Comparison of ENCODE assay signal across 20 cellular contexts in genomic region chr11:67662142-67662805, GRCh38. TPM values are rescaled to one million over a fixed set of nuclear protein-coding genes. Genes with fewer than 3 reads are reported as not detected.
DNase-seq lines count a peak whose midpoint lies in the region; ATAC-seq and TF ChIP-seq lines count a peak whose summit lies in the region.
"Had no signal": no experiment of that assay in that cellular context is flagged by ENCODE, and none has a peak within 500 bp of the region (broad histone marks: within the 10 kb centered on the region; RNA-seq: fewer than 3 reads in every experiment).

No MANE protein-coding gene starts in this region.

- no peak for TF ChIP-seq CTCF in DND-41 (IDR thresholded peaks at IDR 0.05; ENCODE audit: borderline replicate concordance, extremely low read depth, low read length, poor library complexity, severe bottlenecking)
- no peak for TF ChIP-seq CTCF in hepatocyte (IDR thresholded peaks at IDR 0.05; ENCODE audit: poor library complexity)
- no peak for TF ChIP-seq CTCF in ovary (IDR thresholded peaks at IDR 0.05)

- TF ChIP-seq POLR2A in ovary (IDR thresholded peaks at IDR 0.05), result no peak

- H3K9me3 ChIP-seq in DND-41 (ENCODE audit: insufficient read depth, low read length, severe bottlenecking), result no peaks in the 10 kb centered on the region
- no peaks in the 10 kb centered on the region for H3K9me3 ChIP-seq in hepatocyte (ENCODE audit: low read depth)
- H3K9me3 ChIP-seq in ovary, result no peaks in the 10 kb centered on the region
- H3K9me3 ChIP-seq: A549 had no signal

- H3K27me3 ChIP-seq in DND-41 (ENCODE audit: insufficient read depth, low read length, poor library complexity) (no peaks in the 10 kb centered on the region), hepatocyte (no peaks in the 10 kb centered on the region), ovary (no peaks in the 10 kb centered on the region)

- H3K36me3 ChIP-seq in DND-41 (ENCODE audit: insufficient read depth, low read length) (no peaks in the 10 kb centered on the region), hepatocyte (replicated peaks; ENCODE audit: insufficient read depth, low read depth) (no peaks in the 10 kb centered on the region), ovary (no peaks in the 10 kb centered on the region)

- H3K9me2 ChIP-seq in hepatocyte (replicated peaks; ENCODE audit: insufficient read depth), result no peaks in the 10 kb centered on the region

- intact Hi-C loops in posterior vena cava (cut with DNase I) (no loop called here), ovary (cut with DNase I) (no loop called here)

- peaks cover 18% of the 10 kb centered on the region for H3K4me1 ChIP-seq in DND-41 (ENCODE audit: insufficient read depth, low read length)
- no peaks in the 10 kb centered on the region for H3K4me1 ChIP-seq in hepatocyte (ENCODE audit: insufficient read depth)
- no peaks in the 10 kb centered on the region for H3K4me1 ChIP-seq in ovary (ENCODE audit: insufficient read depth)

- H3K4me2 ChIP-seq in DND-41 (ENCODE audit: insufficient read depth, low read length), result no peak overlapping the region
- H3K4me2 ChIP-seq in hepatocyte, result no peak overlapping the region
- H3K4me2 ChIP-seq: A549 had no signal

- 92% methylated on average over 12 of the region's 12 CpGs for WGBS in hepatocyte (ENCODE audit: low lambda C conversion rate, missing lambda C conversion rate)
- WGBS in ovary, 3 donors, result 82 to 90% (median 89%) methylated on average over 12 of the region's 12 CpGs

- H3K27ac ChIP-seq in DND-41 (ENCODE audit: low read length), result peak overlapping the region; percentile 30; the same call in 1 of the 2 replicates
- H3K27ac ChIP-seq in hepatocyte, result no peak overlapping the region
- H3K27ac ChIP-seq in ovary, result no peak overlapping the region
- H3K27ac ChIP-seq: A549, HL-60 had no signal

- no peak for ATAC-seq in DND-41 (ENCODE audit: insufficient read depth, low read depth)
- ATAC-seq: A549; CD8-positive, alpha-beta T cell; GM12878 had no signal

- no peak for DNase-seq in DND-41
- DNase-seq in HuH-7.5 (ENCODE audit: low spot score), result peak; percentile 27
- peak; percentile 1 for DNase-seq in hepatic stellate cell (ENCODE audit: low spot score)
- peak; percentile 14 for DNase-seq in posterior vena cava (ENCODE audit: low spot score)
- no peak for DNase-seq in hepatocyte (ENCODE audit: low spot score)
- DNase-seq in activated CD4-positive, alpha-beta T cell treated with anti-CD3 and anti-CD28 coated beads for 48 hours, result no peak
- no peak for DNase-seq in ovary
- DNase-seq: COR-L47, HCEC 1CT, HFFc6, KG1 had no signal

- no peak overlapping the region for H3K9ac ChIP-seq in DND-41 (ENCODE audit: low read depth, low read length)

- H4K20me1 ChIP-seq in DND-41 (ENCODE audit: insufficient read depth, low read length) (no peaks in the 10 kb centered on the region), hepatocyte (ENCODE audit: insufficient read depth, poor library complexity, severe bottlenecking) (no peaks in the 10 kb centered on the region)

- H3K4me3 ChIP-seq in DND-41 (ENCODE audit: low read depth in 1 of 2, low read length in 2 of 2), result no peak overlapping the region
- no peak overlapping the region for H3K4me3 ChIP-seq in hepatocyte
- H3K4me3 ChIP-seq in ovary, result no peak overlapping the region
- H3K4me3 ChIP-seq: A549, GM12878 had no signal

- H2AFZ ChIP-seq in DND-41 (ENCODE audit: low read depth, low read length) (no peak overlapping the region), hepatocyte (no peak overlapping the region)

- no peak for TF ChIP-seq EP300 in ovary (IDR thresholded peaks at IDR 0.05)

- H3K79me2 ChIP-seq in DND-41 (ENCODE audit: insufficient read depth, low read length) (peaks cover 4% of the 10 kb centered on the region; the same call in 1 of the 2 replicates), hepatocyte (no peaks in the 10 kb centered on the region)

RNA-seq across cellular contexts. Expression of gene ACY3, which starts 11.7 kb away (rescaled TPM):
- total RNA-seq in posterior vena cava (not detected), hepatocyte (9.5 and 15.4 TPM in 2 replicates), ovary (under 1 TPM in 2 of 7 donors, not detected in 5; 0.24 to 0.25 TPM)
- polyA plus RNA-seq in hepatocyte (18.7 and 20.9 TPM in 2 replicates), ovary (under 1 TPM in 1 of 2 donors, not detected in 1; 0.07 TPM)
- total RNA-seq: CD8-positive, alpha-beta T cell; HFFc6 had no signal
- polyA plus RNA-seq: AG04450, BJ had no signal

RNA-seq across cellular contexts. Expression of gene ALDH3B2, which starts 12.1 kb away (rescaled TPM):
- total RNA-seq in posterior vena cava (not detected), hepatocyte (0.80 and 2.5 TPM in 2 replicates), ovary (under 1 TPM in 4 of 7 donors, not detected in 3; 0.15 to 0.57 (median 0.27) TPM)
- polyA plus RNA-seq in hepatocyte (0.61 and 1.6 TPM in 2 replicates), ovary (not detected)
- total RNA-seq: CD8-positive, alpha-beta T cell; H4; HFFc6 had no signal
- polyA plus RNA-seq: A549, AG04450, BJ, CD14-positive monocyte, IgD-negative memory B cell had no signal

RNA-seq across cellular contexts. Expression of gene TBX10, which starts 22.7 kb away (rescaled TPM):
- total RNA-seq in posterior vena cava, result not detected
- 0.70 TPM in 1 of 2 replicates, not detected in the other for total RNA-seq in hepatocyte
- polyA plus RNA-seq in hepatocyte, result 0.34 TPM in 1 of 2 replicates, not detected in the other
- total RNA-seq in ovary, result not detected
- polyA plus RNA-seq in ovary, result not detected
- total RNA-seq: CD8-positive, alpha-beta T cell; H4; HFFc6 had no signal
- polyA plus RNA-seq: A549, AG04450, BJ, CD14-positive monocyte, IgD-negative memory B cell had no signal

RNA-seq across cellular contexts. Expression of gene NUDT8, which starts 32.5 kb away (rescaled TPM):
- total RNA-seq in posterior vena cava (1 to 10 TPM; 4.6 to 5.7 TPM), hepatocyte (12.9 and 13.6 TPM in 2 replicates), ovary (10 to 100 TPM in 1 of 7 donors, 1 to 10 TPM in 6; 5.0 to 10.5 (median 8.1) TPM)
- polyA plus RNA-seq in hepatocyte (28.7 and 29.2 TPM in 2 replicates), ovary (1 to 10 TPM in 1 of 2 donors, not detected in 1; 5.7 TPM)

RNA-seq across cellular contexts. Expression of gene NDUFV1, which starts 55.5 kb away (rescaled TPM):
- total RNA-seq in posterior vena cava, result 100 to 1,000 TPM; 112 to 116 TPM
- 163 and 194 TPM in 2 replicates for total RNA-seq in hepatocyte
- polyA plus RNA-seq in hepatocyte, result 226 and 239 TPM in 2 replicates
- 100 to 1,000 TPM; 143 to 184 (median 169) TPM for total RNA-seq in ovary
- 100 to 1,000 TPM in 1 of 2 donors, 10 to 100 TPM in 1; 47.7 to 133 TPM for polyA plus RNA-seq in ovary

Comparison
In these comparisons a context has a peak if more than half of its experiments do, and no peak if none do; other contexts are left out.
1. DNase-seq: peak in HuH-7.5 (single experiment), hepatic stellate cell (single experiment) and posterior vena cava (single experiment); none in DND-41 (single experiment), hepatocyte (single experiment), activated CD4-positive, alpha-beta T cell treated with anti-CD3 and anti-CD28 coated beads for 48 hours (single experiment) and ovary (0 of 5).